ENCODE assay signal across 19 cellular contexts in the genomic region with DNA sequence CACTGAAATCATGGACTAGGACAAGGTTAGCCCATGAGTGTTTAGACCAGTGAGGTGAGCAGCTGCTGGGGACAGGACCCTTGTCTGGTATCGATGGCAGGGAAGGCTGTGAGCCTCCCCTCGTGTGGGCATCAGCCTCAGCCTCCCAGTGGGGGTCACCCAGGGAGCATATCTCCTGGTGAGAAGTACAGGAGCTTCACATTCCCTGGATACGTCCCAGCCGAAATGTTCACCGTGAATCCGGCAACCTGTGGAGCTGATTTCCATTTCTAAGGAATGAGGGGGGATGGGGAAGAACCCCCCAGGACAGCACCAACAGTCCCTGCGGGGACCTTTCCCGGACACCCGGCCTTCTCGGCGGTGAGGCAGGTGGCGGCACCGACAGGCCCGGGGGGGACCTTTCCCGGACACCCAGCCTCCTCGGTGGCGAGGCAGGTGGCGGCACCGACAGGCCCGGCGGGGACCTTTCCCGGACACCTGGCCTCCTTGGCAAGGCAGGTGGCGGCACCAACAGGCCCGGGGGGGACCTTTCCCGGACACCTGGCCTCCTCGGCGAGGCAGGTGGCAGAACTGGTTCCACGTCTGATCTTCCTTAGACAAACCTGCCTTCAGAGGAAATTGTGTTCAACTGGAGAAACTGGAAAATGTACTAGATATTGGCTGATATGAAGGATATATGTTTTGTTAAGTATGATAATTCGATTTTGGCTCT. TPM values are rescaled to one million over a fixed set of nuclear protein-coding genes. Genes with fewer than 3 reads are reported as not detected.
DNase-seq lines count a peak whose midpoint lies in the region; ATAC-seq and TF ChIP-seq lines count a peak whose summit lies in the region.
"Had no signal": no experiment of that assay in that cellular context is flagged by ENCODE, and none has a peak within 500 bp of the region (broad histone marks: within the 10 kb centered on the region; RNA-seq: fewer than 3 reads in every experiment).

No MANE protein-coding gene starts in this region.

- no peak for ATAC-seq in GM19452 (IDR thresholded peaks at IDR 0.05; ENCODE audit: unreplicated experiment)
- ATAC-seq: CD8-positive, alpha-beta T cell; HCT116 had no signal

- DNase-seq in T47D (ENCODE audit: low read depth in 1 of 2, low spot score in 1 of 2), result peak; percentile 59 to 92
- no peak for DNase-seq in MCF 10A (ENCODE audit: unreplicated experiment)
- DNase-seq in NCI-H2029 (lab: John Stamatoyannopoulos, UW), result peak; percentile 82
- DNase-seq in cerebellum (ENCODE audit: low spot score), result peak; percentile 57
- DNase-seq in stomach, result peak; percentile 60
- no peak for DNase-seq in stimulated activated CD4-positive, alpha-beta T cell treated with anti-CD3 and anti-CD28 coated beads, Interleukin-15, amount 100 ng/mL, for 24 hours
- DNase-seq in NCI-H69 (lab: John Stamatoyannopoulos, UW), result no peak
- DNase-seq: activated CD4-positive, alpha-beta memory T cell treated with anti-CD3 and anti-CD28 coated beads, Interleukin-2, amount 10 ng/mL, durations not matched to agents 7 days and 5 days; activated T-cell treated with anti-CD3 and anti-CD28 coated beads, Interleukin-2, amount 50 U/mL, for 1 hour; CD8-positive, alpha-beta T cell; foreskin fibroblast; NCI-H2081 had no signal

- TF ChIP-seq CTCF in MCF 10A (IDR thresholded peaks at IDR 0.05; ENCODE audit: unreplicated experiment) (no peak), stomach (IDR thresholded peaks at IDR 0.05) (no peak)

- no peak for TF ChIP-seq EP300 in stomach (IDR thresholded peaks at IDR 0.05)

- H3K27ac Mint-ChIP-seq in MCF 10A (ENCODE audit: low read depth, unreplicated experiment), result no peak overlapping the region
- H3K27ac Mint-ChIP-seq: activated CD4-positive, alpha-beta memory T cell treated with anti-CD3 and anti-CD28 coated beads, Interleukin-2, amount 10 ng/mL, durations not matched to agents 7 days and 5 days; activated naive CD4-positive, alpha-beta T cell treated with anti-CD3 and anti-CD28 coated beads, Interleukin-2, amount 50 U/mL, for 24 hours had no signal

- H3K36me3 ChIP-seq in stomach, result peaks cover 0 to 3% (median 0%) of the 10 kb centered on the region in 4 donors
- H3K36me3 ChIP-seq: neural progenitor cell had no signal

- intact Hi-C loops in MCF 10A (cut with micrococcal nuclease), result no loop called here
- intact Hi-C loops in stomach (cut with DNase I; ENCODE audit: low total_unique reads), result no loop called here

- in situ Hi-C loops in T47D (cut with HindIII; ENCODE audit: low pct_unique_long_range_greater_than_20kb, low sequenced_read_pairs), result no loop called here

- H3K4me1 ChIP-seq in stomach, result peaks cover 0 to 15% (median 9%) of the 10 kb centered on the region in 4 donors

- WGBS in stomach, 5 donors, result 73 to 89% (median 77%) methylated on average over 12 to 29 of the region's 29 CpGs

- H3K27me3 ChIP-seq in stomach, result no peaks in the 10 kb centered on the region
- H3K27me3 ChIP-seq: neural progenitor cell had no signal

- no peak overlapping the region for H3K4me3 ChIP-seq in stomach
- H3K4me3 ChIP-seq: coronary artery, neural progenitor cell had no signal

- CTCF ChIA-PET in MCF 10A (lab: Yijun Ruan, JAX), result interaction anchor here (0.5 to 1.1 kb wide), 3 partner anchors 12 to 55 kb away, joined by 3 read pairs; no protein-coding TSS in a partner anchor

- H3K4me1 Mint-ChIP-seq in MCF 10A (ENCODE audit: insufficient read depth, unreplicated experiment), result no peaks in the 10 kb centered on the region

- no TSS peak for BruUV-seq in MCF 10A (replicated peaks; lab: Mats Ljungman, UMichigan)

- peaks cover 0 to 4% (median 0%) of the 10 kb centered on the region in 4 donors for H3K9me3 ChIP-seq in stomach

- no peak for TF ChIP-seq POLR2A in stomach (IDR thresholded peaks at IDR 0.05)

- no peak overlapping the region for H3K27ac ChIP-seq in stomach
- H3K27ac ChIP-seq: coronary artery, neural progenitor cell had no signal

- peaks cover 13% of the 10 kb centered on the region for H3K36me3 Mint-ChIP-seq in MCF 10A (ENCODE audit: insufficient read depth, unreplicated experiment)

- POLR2A ChIA-PET in MCF 10A (lab: Yijun Ruan, JAX), result interaction anchor here (0.7 kb wide), 1 partner anchor 134 kb away, joined by 3 read pairs; no protein-coding TSS in a partner anchor

- H3K9me3 Mint-ChIP-seq in MCF 10A (ENCODE audit: unreplicated experiment), result no peaks in the 10 kb centered on the region
- H3K9me3 Mint-ChIP-seq: activated naive CD4-positive, alpha-beta T cell treated with anti-CD3 and anti-CD28 coated beads, Interleukin-2, amount 50 U/mL, for 24 hours; IgD-negative memory B cell had no signal

- no peak overlapping the region for H3K4me3 Mint-ChIP-seq in MCF 10A (ENCODE audit: unreplicated experiment)
- H3K4me3 Mint-ChIP-seq: activated CD4-positive, alpha-beta memory T cell treated with anti-CD3 and anti-CD28 coated beads, Interleukin-2, amount 10 ng/mL, durations not matched to agents 7 days and 5 days; activated naive CD4-positive, alpha-beta T cell treated with anti-CD3 and anti-CD28 coated beads, Interleukin-2, amount 50 U/mL, for 24 hours; CD8-positive, alpha-beta T cell; IgD-negative memory B cell; neural progenitor cell had no signal

- no peaks in the 10 kb centered on the region for H3K27me3 Mint-ChIP-seq in MCF 10A (ENCODE audit: insufficient read depth, unreplicated experiment)
- H3K27me3 Mint-ChIP-seq: activated CD4-positive, alpha-beta memory T cell treated with anti-CD3 and anti-CD28 coated beads, Interleukin-2, amount 10 ng/mL, durations not matched to agents 7 days and 5 days; activated naive CD4-positive, alpha-beta T cell treated with anti-CD3 and anti-CD28 coated beads, Interleukin-2, amount 50 U/mL, for 24 hours; IgD-negative memory B cell had no signal

RNA-seq across cellular contexts. Expression of a gene that starts 21.2 kb away (rescaled TPM):
- total RNA-seq in MCF 10A (2022) (not detected in 2 replicates), cerebellum (1.3 TPM), stomach (under 1 TPM in 1 of 5 donors, not detected in 4; 0.43 TPM)
- under 1 TPM in 1 of 3 donors, not detected in 2; 0.10 TPM for polyA plus RNA-seq in stomach
- total RNA-seq: T-helper 1 cell treated with Interleukin-12 subunit alpha and Interleukin-12 subunit beta and Interleukin-4 antibody, amounts not matched to agents 30 ng/mL and 1 ng/mL, for 36 hours had no signal
- polyA plus RNA-seq: IgD-negative memory B cell had no signal

RNA-seq across cellular contexts. Expression of a gene that starts 32.0 kb away (rescaled TPM):
- total RNA-seq in MCF 10A (2022), result not detected in 2 replicates
- total RNA-seq in cerebellum, result not detected
- total RNA-seq in stomach, result 1 to 10 TPM in 1 of 5 donors, under 1 TPM in 1, not detected in 3; 0.18 to 2.2 TPM
- under 1 TPM; 0.31 to 0.76 (median 0.60) TPM for polyA plus RNA-seq in stomach

Comparison
In these comparisons a context has a peak if more than half of its experiments do, and no peak if none do; other contexts are left out.
1. DNase-seq: peak in T47D (2 of 2), NCI-H2029 (single experiment), cerebellum (single experiment) and stomach (single experiment); none in MCF 10A (single experiment), stimulated activated CD4-positive, alpha-beta T cell treated with anti-CD3 and anti-CD28 coated beads, Interleukin-15, amount 100 ng/mL, for 24 hours (single experiment) and NCI-H69 (single experiment).